Comparison of ENCODE assay signal across 8 cellular contexts in the genomic region with DNA sequence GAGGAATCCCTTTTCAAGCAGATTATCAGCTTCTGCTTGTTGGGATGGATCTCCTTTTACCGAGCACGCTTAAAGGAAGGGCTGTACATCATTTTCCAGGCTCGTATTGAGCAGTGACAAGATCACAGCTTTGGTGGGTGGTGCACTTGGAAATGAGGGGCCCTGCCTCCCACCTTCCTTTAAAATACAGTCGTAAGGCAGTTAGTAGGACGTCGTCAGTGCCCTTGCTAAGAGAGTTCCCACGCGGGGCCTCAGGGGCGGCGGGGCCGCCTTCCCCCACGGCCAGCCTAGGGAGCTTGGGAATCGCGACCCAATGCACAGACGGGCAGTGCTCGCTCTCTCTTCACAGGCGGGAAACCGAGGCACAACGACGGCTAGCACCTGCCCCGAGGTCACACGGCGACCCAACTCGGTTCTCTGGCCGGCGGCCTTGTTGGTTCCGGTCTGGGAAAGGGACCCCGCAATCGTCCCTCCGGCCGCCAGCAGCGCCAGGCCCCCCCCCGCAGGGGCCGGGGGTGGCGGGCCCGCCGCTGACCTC. TPM values are rescaled to one million over a fixed set of nuclear protein-coding genes. Genes with fewer than 3 reads are reported as not detected.
DNase-seq lines count a peak whose midpoint lies in the region; ATAC-seq and TF ChIP-seq lines count a peak whose summit lies in the region.

No MANE protein-coding gene starts in this region.

- no peak overlapping the region for H3K27ac ChIP-seq in iPS-18a (ENCODE audit: low read length)
- peak overlapping the region; percentile 91 to 96 (median 93) for H3K27ac ChIP-seq in stomach

- no peaks in the 10 kb centered on the region for H3K9me3 ChIP-seq in iPS-18a (ENCODE audit: control insufficient read depth, low read depth, low read length)
- H3K9me3 ChIP-seq in stomach = no peaks in the 10 kb centered on the region

- H3K27me3 ChIP-seq in iPS-18a (ENCODE audit: control insufficient read depth, insufficient read depth, low read length) (peaks cover 12% of the 10 kb centered on the region), stomach (no peaks in the 10 kb centered on the region)

- H3K27ac Mint-ChIP-seq in activated CD8-positive, alpha-beta T cell treated with anti-CD3 and anti-CD28 coated beads for 36 hours = peak overlapping the region; percentile 86

- H3K4me3 ChIP-seq in iPS-18a (ENCODE audit: low read length) (peak overlapping the region; percentile 15), stomach (peak overlapping the region; percentile 67 to 76 (median 73))

- no peak for TF ChIP-seq CTCF in activated CD8-positive, alpha-beta T cell treated with anti-CD3 and anti-CD28 coated beads for 36 hours (IDR thresholded peaks at IDR 0.05)
- TF ChIP-seq CTCF in stomach (IDR thresholded peaks at IDR 0.05) = no peak

- intact Hi-C loops in activated CD8-positive, alpha-beta T cell treated with anti-CD3 and anti-CD28 coated beads for 36 hours (cut with micrococcal nuclease) = loop anchor here (5.0 kb wide), 1 partner anchor 54 kb away; no protein-coding TSS in a partner anchor
- intact Hi-C loops in stomach (cut with DNase I; ENCODE audit: low total_unique reads) = loop anchor here (5.0 kb wide), 1 partner anchor 54 kb away; no protein-coding TSS in a partner anchor

- DNase-seq in NCI-H510A treated with DMSO at 0.1 percent for 48 hours (lab: John Stamatoyannopoulos, UW) = peak; percentile 39
- DNase-seq in NCI-H510A (lab: John Stamatoyannopoulos, UW) = no peak
- no peak for DNase-seq in activated CD8-positive, alpha-beta T cell treated with anti-CD3 and anti-CD28 coated beads for 36 hours
- DNase-seq in stomach = no peak
- DNase-seq in DMS153 (lab: John Stamatoyannopoulos, UW) = no peak
- DNase-seq in HK-2 (ENCODE audit: unreplicated experiment) = no peak
- DNase-seq in anterior cingulate cortex (lab: John Stamatoyannopoulos, UW) = no peak

- no peaks in the 10 kb centered on the region for H3K36me3 Mint-ChIP-seq in activated CD8-positive, alpha-beta T cell treated with anti-CD3 and anti-CD28 coated beads for 36 hours (ENCODE audit: low read depth)

- no peaks in the 10 kb centered on the region for H3K27me3 Mint-ChIP-seq in activated CD8-positive, alpha-beta T cell treated with anti-CD3 and anti-CD28 coated beads for 36 hours

- POLR2A ChIA-PET in activated CD8-positive, alpha-beta T cell treated with anti-CD3 and anti-CD28 coated beads for 36 hours (lab: Charles Lee) = interaction anchor here (0.6 to 4.3 kb wide), 9 partner anchors 11 to 59 kb away, joined by 3 to 37 read pairs (median 5); a partner anchor contains a TSS

- H3K9me3 Mint-ChIP-seq in activated CD8-positive, alpha-beta T cell treated with anti-CD3 and anti-CD28 coated beads for 36 hours = no peaks in the 10 kb centered on the region

- 13 to 43% (median 15%) methylated on average over 8 to 37 of the region's 37 CpGs for WGBS in stomach, 5 donors

- H3K36me3 ChIP-seq in iPS-18a (ENCODE audit: control insufficient read depth, low read depth, low read length) = no peaks in the 10 kb centered on the region
- no peaks in the 10 kb centered on the region for H3K36me3 ChIP-seq in stomach

- CTCF ChIA-PET in activated CD8-positive, alpha-beta T cell treated with anti-CD3 and anti-CD28 coated beads for 36 hours (lab: Charles Lee) = interaction anchor here (0.8 to 6.0 kb wide), 10 partner anchors 10 to 428 kb away, joined by 3 to 64 read pairs (median 5); a partner anchor contains a TSS

- H3K4me1 ChIP-seq in iPS-18a (ENCODE audit: control insufficient read depth, low read depth, low read length) (peaks cover 17% of the 10 kb centered on the region), stomach (peaks cover 12 to 49% (median 42%) of the 10 kb centered on the region in 4 donors)

- no peak overlapping the region for H3K9ac ChIP-seq in iPS-18a (ENCODE audit: low read length)

- H3K4me1 Mint-ChIP-seq in activated CD8-positive, alpha-beta T cell treated with anti-CD3 and anti-CD28 coated beads for 36 hours (ENCODE audit: low read depth) = peaks cover 25% of the 10 kb centered on the region

- H3K4me3 Mint-ChIP-seq in activated CD8-positive, alpha-beta T cell treated with anti-CD3 and anti-CD28 coated beads for 36 hours = peak overlapping the region; percentile 73

- ATAC-seq in activated CD8-positive, alpha-beta T cell treated with anti-CD3 and anti-CD28 coated beads for 36 hours = no peak

- no peak for TF ChIP-seq POLR2A in stomach (IDR thresholded peaks at IDR 0.05)

- no peak for TF ChIP-seq EP300 in stomach (IDR thresholded peaks at IDR 0.05)

RNA-seq across cellular contexts. Expression of a gene that starts 58.6 kb away (rescaled TPM):
- total RNA-seq in activated CD8-positive, alpha-beta T cell treated with anti-CD3 and anti-CD28 coated beads for 36 hours = 100 to 1,000 TPM; 287 to 308 TPM
- total RNA-seq in stomach = 100 to 1,000 TPM in 3 of 5 donors, 10 to 100 TPM in 2; 30.7 to 541 (median 237) TPM
- 100 to 1,000 TPM; 754 to 995 (median 822) TPM for polyA plus RNA-seq in stomach
